1 cellular context compared by ENCODE assay signal in the genomic region with DNA sequence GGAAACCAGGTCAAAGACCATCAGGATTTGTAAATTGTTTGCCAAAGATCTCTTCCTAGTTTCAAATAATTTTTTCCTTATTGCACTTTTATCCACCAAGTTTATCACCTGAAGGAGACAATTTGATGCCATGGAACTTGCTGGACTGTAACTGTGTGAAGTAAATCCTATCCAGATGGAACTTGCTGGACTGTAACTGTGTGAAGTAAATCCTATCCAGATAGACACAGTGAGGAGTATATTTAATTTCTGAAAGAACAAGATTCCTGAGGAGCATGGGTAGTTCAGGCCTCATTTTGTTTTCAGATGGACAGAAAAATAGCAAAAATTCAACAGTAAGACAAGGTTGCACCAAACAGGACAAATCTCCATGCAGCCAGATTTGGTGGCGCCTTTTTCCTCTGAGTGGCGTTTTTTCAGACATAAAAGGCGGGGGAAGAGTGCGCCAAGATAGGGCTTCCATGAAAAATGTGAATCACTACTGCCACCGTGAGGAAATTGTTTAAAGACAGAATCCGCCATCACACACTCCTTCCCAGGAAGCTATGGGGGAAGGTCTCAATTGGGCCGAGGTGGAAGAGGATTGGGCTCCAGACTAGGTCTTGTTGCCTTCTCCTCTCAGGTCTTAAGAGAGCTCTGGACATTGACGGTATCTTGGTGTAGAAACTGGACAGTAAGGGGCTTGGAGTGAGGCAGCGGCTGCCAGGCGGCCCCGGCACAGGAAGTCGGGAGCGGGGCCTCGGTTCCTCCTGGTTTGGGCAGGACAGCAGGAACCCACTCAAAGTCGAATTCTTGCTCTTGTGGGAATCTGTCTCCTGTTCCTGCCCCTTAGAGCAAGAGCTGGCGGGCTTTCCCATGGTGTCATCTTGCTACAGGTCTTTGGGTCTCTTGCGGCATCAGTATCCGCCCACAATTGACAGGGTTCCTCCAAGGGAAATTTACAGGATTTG.
TF ChIP-seq lines count a peak whose summit lies in the region.

No MANE protein-coding gene starts in this region.

TF ChIP-seq in HEK293, 187 proteins besides CTCF, POLR2A, EP300 and RAD21 (continued from another document):
- TF ChIP-seq, protein P1, sequence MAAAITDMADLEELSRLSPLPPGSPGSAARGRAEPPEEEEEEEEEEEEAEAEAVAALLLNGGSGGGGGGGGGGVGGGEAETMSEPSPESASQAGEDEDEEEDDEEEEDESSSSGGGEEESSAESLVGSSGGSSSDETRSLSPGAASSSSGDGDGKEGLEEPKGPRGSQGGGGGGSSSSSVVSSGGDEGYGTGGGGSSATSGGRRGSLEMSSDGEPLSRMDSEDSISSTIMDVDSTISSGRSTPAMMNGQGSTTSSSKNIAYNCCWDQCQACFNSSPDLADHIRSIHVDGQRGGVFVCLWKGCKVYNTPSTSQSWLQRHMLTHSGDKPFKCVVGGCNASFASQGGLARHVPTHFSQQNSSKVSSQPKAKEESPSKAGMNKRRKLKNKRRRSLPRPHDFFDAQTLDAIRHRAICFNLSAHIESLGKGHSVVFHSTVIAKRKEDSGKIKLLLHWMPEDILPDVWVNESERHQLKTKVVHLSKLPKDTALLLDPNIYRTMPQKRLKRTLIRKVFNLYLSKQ (tag by site-specific recombination; IDR thresholded peaks at IDR 0.05; ENCODE audit: borderline replicate concordance), result no peak
- TF ChIP-seq ZNF76 (tag by site-specific recombination; IDR thresholded peaks at IDR 0.05; ENCODE audit: borderline replicate concordance, low read depth) (peak; percentile 78), ZNF768 (tag by site-specific recombination; IDR thresholded peaks at IDR 0.05) (no peak), ZNF423 (tag by site-specific recombination; IDR thresholded peaks at IDR 0.05) (no peak), ZXDB (tag by site-specific recombination; IDR thresholded peaks at IDR 0.05) (peak; percentile 58), ZNF2 (tag by site-specific recombination; IDR thresholded peaks at IDR 0.05) (0 out of 2 replicates have a peak, but pooled peaks have one; percentile 26), ZNF645 (tag by site-specific recombination; IDR thresholded peaks at IDR 0.05) (no peak), KLF10 (tag by site-specific recombination; IDR thresholded peaks at IDR 0.05) (peak; percentile 54; the same call in 1 of the 2 replicates), ZSCAN30 (tag by site-specific recombination; IDR thresholded peaks at IDR 0.05) (0 out of 2 replicates have a peak, but pooled peaks have one; percentile 25), GLIS1 (tag by site-specific recombination; IDR thresholded peaks at IDR 0.05) (no peak), TCF7L2 (IDR thresholded peaks at IDR 0.05; ENCODE audit: borderline replicate concordance, low read depth, low read length) (no peak), ZNF510 (tag by site-specific recombination; IDR thresholded peaks at IDR 0.05; ENCODE audit: insufficient replicate concordance) (no peak), BCL11B (tag by site-specific recombination; IDR thresholded peaks at IDR 0.05; ENCODE audit: low read depth) (no peak), ZNF10 (tag by site-specific recombination; IDR thresholded peaks at IDR 0.05) (no peak), ZNF157 (tag by site-specific recombination; IDR thresholded peaks at IDR 0.05) (no peak), ZNF785 (tag by site-specific recombination; IDR thresholded peaks at IDR 0.05) (no peak), ZNF433 (tag by site-specific recombination; IDR thresholded peaks at IDR 0.05; ENCODE audit: low read depth) (no peak), ZNF341 (tag by site-specific recombination; IDR thresholded peaks at IDR 0.05; ENCODE audit: low read depth) (peak; percentile 29; the same call in 1 of the 2 replicates), ZNF626 (tag by site-specific recombination; IDR thresholded peaks at IDR 0.05) (no peak), ZBTB7A (tag by site-specific recombination; IDR thresholded peaks at IDR 0.05; ENCODE audit: low read depth) (no peak), ZEB2 (tag by site-specific recombination; IDR thresholded peaks at IDR 0.05) (no peak), ZNF121 (tag by site-specific recombination; IDR thresholded peaks at IDR 0.05) (no peak), ZNF26 (tag by site-specific recombination; IDR thresholded peaks at IDR 0.05) (no peak), ZNF112 (tag by site-specific recombination; IDR thresholded peaks at IDR 0.05) (no peak), MYNN (tag by site-specific recombination; IDR thresholded peaks at IDR 0.05; ENCODE audit: borderline replicate concordance) (no peak), ZNF138 (tag by site-specific recombination; IDR thresholded peaks at IDR 0.05; ENCODE audit: borderline replicate concordance) (no peak), ZNF140 (tag by site-specific recombination; IDR thresholded peaks at IDR 0.05) (no peak), ZBTB8A (tag by site-specific recombination; IDR thresholded peaks at IDR 0.05) (no peak), ZNF266 (tag by site-specific recombination; IDR thresholded peaks at IDR 0.05; ENCODE audit: low read depth) (no peak), ZNF677 (tag by site-specific recombination; IDR thresholded peaks at IDR 0.05) (no peak), ZNF449 (tag by site-specific recombination; IDR thresholded peaks at IDR 0.05) (no peak), REST (tag by site-specific recombination; IDR thresholded peaks at IDR 0.05) (no peak), ZNF830 (tag by site-specific recombination; IDR thresholded peaks at IDR 0.05; ENCODE audit: low read depth) (no peak)
- TF ChIP-seq, protein P2, sequence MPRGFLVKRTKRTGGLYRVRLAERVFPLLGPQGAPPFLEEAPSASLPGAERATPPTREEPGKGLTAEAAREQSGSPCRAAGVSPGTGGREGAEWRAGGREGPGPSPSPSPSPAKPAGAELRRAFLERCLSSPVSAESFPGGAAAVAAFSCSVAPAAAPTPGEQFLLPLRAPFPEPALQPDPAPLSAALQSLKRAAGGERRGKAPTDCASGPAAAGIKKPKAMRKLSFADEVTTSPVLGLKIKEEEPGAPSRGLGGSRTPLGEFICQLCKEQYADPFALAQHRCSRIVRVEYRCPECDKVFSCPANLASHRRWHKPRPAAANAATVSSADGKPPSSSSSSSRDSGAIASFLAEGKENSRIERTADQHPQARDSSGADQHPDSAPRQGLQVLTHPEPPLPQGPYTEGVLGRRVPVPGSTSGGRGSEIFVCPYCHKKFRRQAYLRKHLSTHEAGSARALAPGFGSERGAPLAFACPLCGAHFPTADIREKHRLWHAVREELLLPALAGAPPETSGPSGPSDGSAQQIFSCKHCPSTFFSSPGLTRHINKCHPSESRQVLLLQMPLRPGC (tag by site-specific recombination; IDR thresholded peaks at IDR 0.05), result no peak
- TF ChIP-seq, protein P3, sequence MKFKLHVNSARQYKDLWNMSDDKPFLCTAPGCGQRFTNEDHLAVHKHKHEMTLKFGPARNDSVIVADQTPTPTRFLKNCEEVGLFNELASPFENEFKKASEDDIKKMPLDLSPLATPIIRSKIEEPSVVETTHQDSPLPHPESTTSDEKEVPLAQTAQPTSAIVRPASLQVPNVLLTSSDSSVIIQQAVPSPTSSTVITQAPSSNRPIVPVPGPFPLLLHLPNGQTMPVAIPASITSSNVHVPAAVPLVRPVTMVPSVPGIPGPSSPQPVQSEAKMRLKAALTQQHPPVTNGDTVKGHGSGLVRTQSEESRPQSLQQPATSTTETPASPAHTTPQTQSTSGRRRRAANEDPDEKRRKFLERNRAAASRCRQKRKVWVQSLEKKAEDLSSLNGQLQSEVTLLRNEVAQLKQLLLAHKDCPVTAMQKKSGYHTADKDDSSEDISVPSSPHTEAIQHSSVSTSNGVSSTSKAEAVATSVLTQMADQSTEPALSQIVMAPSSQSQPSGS (tag by site-specific recombination; IDR thresholded peaks at IDR 0.05; ENCODE audit: low read depth), result no peak
- TF ChIP-seq, protein P4, sequence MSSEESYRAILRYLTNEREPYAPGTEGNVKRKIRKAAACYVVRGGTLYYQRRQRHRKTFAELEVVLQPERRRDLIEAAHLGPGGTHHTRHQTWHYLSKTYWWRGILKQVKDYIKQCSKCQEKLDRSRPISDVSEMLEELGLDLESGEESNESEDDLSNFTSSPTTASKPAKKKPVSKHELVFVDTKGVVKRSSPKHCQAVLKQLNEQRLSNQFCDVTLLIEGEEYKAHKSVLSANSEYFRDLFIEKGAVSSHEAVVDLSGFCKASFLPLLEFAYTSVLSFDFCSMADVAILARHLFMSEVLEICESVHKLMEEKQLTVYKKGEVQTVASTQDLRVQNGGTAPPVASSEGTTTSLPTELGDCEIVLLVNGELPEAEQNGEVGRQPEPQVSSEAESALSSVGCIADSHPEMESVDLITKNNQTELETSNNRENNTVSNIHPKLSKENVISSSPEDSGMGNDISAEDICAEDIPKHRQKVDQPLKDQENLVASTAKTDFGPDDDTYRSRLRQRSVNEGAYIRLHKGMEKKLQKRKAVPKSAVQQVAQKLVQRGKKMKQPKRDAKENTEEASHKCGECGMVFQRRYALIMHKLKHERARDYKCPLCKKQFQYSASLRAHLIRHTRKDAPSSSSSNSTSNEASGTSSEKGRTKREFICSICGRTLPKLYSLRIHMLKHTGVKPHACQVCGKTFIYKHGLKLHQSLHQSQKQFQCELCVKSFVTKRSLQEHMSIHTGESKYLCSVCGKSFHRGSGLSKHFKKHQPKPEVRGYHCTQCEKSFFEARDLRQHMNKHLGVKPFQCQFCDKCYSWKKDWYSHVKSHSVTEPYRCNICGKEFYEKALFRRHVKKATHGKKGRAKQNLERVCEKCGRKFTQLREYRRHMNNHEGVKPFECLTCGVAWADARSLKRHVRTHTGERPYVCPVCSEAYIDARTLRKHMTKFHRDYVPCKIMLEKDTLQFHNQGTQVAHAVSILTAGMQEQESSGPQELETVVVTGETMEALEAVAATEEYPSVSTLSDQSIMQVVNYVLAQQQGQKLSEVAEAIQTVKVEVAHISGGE (tag by site-specific recombination; conservative IDR thresholded peaks at IDR 0.05; ENCODE audit: low read depth), result 0 out of 2 replicates have a peak, but pooled peaks have one; percentile 21
- TF ChIP-seq, protein P5, sequence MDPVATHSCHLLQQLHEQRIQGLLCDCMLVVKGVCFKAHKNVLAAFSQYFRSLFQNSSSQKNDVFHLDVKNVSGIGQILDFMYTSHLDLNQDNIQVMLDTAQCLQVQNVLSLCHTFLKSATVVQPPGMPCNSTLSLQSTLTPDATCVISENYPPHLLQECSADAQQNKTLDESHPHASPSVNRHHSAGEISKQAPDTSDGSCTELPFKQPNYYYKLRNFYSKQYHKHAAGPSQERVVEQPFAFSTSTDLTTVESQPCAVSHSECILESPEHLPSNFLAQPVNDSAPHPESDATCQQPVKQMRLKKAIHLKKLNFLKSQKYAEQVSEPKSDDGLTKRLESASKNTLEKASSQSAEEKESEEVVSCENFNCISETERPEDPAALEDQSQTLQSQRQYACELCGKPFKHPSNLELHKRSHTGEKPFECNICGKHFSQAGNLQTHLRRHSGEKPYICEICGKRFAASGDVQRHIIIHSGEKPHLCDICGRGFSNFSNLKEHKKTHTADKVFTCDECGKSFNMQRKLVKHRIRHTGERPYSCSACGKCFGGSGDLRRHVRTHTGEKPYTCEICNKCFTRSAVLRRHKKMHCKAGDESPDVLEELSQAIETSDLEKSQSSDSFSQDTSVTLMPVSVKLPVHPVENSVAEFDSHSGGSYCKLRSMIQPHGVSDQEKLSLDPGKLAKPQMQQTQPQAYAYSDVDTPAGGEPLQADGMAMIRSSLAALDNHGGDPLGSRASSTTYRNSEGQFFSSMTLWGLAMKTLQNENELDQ (tag by site-specific recombination; IDR thresholded peaks at IDR 0.05; ENCODE audit: low read depth), result no peak
